Comparison of ENCODE assay signal across 10 cellular contexts in the genomic region with DNA sequence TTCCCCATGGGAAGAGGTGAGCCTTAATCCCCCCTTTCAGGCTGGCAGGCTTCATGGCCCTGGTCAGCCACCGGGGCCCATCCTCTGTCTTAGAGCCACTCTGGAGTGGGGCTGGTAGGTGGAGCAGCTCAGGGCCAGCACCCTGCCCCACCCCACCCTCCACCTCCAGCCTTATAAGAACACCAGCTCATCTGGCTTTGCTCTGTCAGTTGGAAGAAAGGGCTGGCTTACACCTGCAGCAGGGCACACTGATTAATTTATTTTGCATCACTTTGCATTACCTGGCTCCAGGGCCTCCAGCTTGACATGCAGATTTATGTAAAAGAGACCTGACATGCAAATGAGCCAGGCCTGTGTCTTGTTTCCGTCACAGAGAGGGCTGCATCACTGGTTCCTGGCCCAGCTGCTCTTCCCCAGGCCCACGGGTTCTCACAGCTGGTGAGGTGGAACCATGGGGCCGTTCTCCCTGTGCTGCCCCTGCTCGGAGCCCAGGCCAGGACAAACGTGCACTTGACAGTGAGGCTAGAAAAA. TPM values are rescaled to one million over a fixed set of nuclear protein-coding genes. Genes with fewer than 3 reads are reported as not detected.
A peak's percentile ranks its signal among the peaks of the same experiment; 100 is the strongest.
DNase-seq lines count a peak whose midpoint lies in the region; ATAC-seq and TF ChIP-seq lines count a peak whose summit lies in the region.
"Had no signal": no experiment of that assay in that cellular context is flagged by ENCODE, and none has a peak within 500 bp of the region (broad histone marks: within the 10 kb centered on the region; RNA-seq: fewer than 3 reads in every experiment).

No MANE protein-coding gene starts in this region.

- POLR2A ChIA-PET in HEK293 (lab: Yijun Ruan, JAX), result interaction anchor here (0.6 kb wide), 1 partner anchor 8 kb away, joined by 8 read pairs; no protein-coding TSS in a partner anchor
- POLR2A ChIA-PET in PC-3 (lab: Charles Lee; ENCODE audit: unreplicated experiment), result interaction anchor here (0.5 kb wide), 1 partner anchor 179 kb away, joined by 4 read pairs; no protein-coding TSS in a partner anchor

- no peak overlapping the region for H3K9ac ChIP-seq in PC-3 (ENCODE audit: low read length)

- no peaks in the 10 kb centered on the region for H3K36me3 ChIP-seq in HEK293 (ENCODE audit: control insufficient read depth in 2 of 2, insufficient read depth in 1 of 2, low read length in 2 of 2)
- no peaks in the 10 kb centered on the region for H3K36me3 ChIP-seq in PC-3 (ENCODE audit: low read depth, low read length)
- no peaks in the 10 kb centered on the region for H3K36me3 ChIP-seq in gastroesophageal sphincter
- no peaks in the 10 kb centered on the region for H3K36me3 ChIP-seq in gastrocnemius medialis

- H3K4me3 ChIP-seq in HEK293 (ENCODE audit: low read depth, low read length) (no peak overlapping the region), PC-3 (ENCODE audit: low read length) (no peak overlapping the region), gastroesophageal sphincter (no peak overlapping the region), gastrocnemius medialis (no peak overlapping the region)

- in situ Hi-C loops in gastrocnemius medialis (cut with MboI; ENCODE audit: low sequenced_read_pairs in 4 of 4), result loop anchor here in 1 of 4 donors (25.0 kb wide), 1 partner anchor 394 kb away; a partner anchor contains a TSS

- no peak overlapping the region for H2AFZ ChIP-seq in PC-3 (ENCODE audit: low read length)

- 0% methylated on average over 2 of the region's 6 CpGs; no CpG with 5 or more reads in 1 of the 2 donors for WGBS in gastroesophageal sphincter (ENCODE audit: low coverage in 1 of 2), 2 donors

- CTCF ChIA-PET in HEK293 (lab: Yijun Ruan, JAX) (interaction anchor here (0.7 to 0.9 kb wide), 2 partner anchors 195 kb away, joined by 4 to 6 read pairs; a partner anchor contains a TSS), PC-3 (lab: Charles Lee) (no interaction called here)

- no peaks in the 10 kb centered on the region for H3F3A ChIP-seq in PC-3 (ENCODE audit: low read length, unreplicated experiment)

- TF ChIP-seq CTCF in HEK293 (tag by site-specific recombination; IDR thresholded peaks at IDR 0.05), result no peak
- TF ChIP-seq CTCF in PC-3 (conservative IDR thresholded peaks at IDR 0.05; ENCODE audit: low read depth, low read length), result no peak
- TF ChIP-seq CTCF in gastroesophageal sphincter (IDR thresholded peaks at IDR 0.05), result no peak
- TF ChIP-seq CTCF in gastrocnemius medialis (IDR thresholded peaks at IDR 0.05 in 4 of 5, conservative IDR thresholded peaks at IDR 0.05 in 1 of 5), result no peak

- H3K27ac ChIP-seq in HEK293 (ENCODE audit: extremely low read depth, low read depth, low read length) (no peak overlapping the region), PC-3 (ENCODE audit: low read length) (no peak overlapping the region), gastroesophageal sphincter (peak overlapping the region in 3 of 4 donors; percentile 38 to 73 (median 67)), gastrocnemius medialis (peak overlapping the region; percentile 59 to 67 (median 62))

- H3K79me2 ChIP-seq in PC-3 (ENCODE audit: low read length), result no peaks in the 10 kb centered on the region

- TF ChIP-seq POLR2A in gastroesophageal sphincter (IDR thresholded peaks at IDR 0.05) (no peak), gastrocnemius medialis (IDR thresholded peaks at IDR 0.05) (no peak)

- H3K9me3 ChIP-seq in HEK293 (ENCODE audit: control insufficient read depth, insufficient read depth, low read depth, low read length) (no peaks in the 10 kb centered on the region), PC-3 (ENCODE audit: low read length) (no peaks in the 10 kb centered on the region), gastroesophageal sphincter (no peaks in the 10 kb centered on the region), gastrocnemius medialis (no peaks in the 10 kb centered on the region)

- no TSS peak for BruUV-seq in PC-3 (replicated peaks; lab: Mats Ljungman, UMichigan)

- no peaks in the 10 kb centered on the region for H3K9me2 ChIP-seq in PC-3 (replicated peaks; ENCODE audit: low read length)

- intact Hi-C loops in PC-3 (cut with micrococcal nuclease), result no loop called here
- intact Hi-C loops in gastrocnemius medialis (cut with DNase I; ENCODE audit: low total_unique reads), result no loop called here

- DNase-seq in PC-3, result no peak
- DNase-seq in gastrocnemius medialis, result no peak
- no peak for DNase-seq in NCI-H774 (lab: John Stamatoyannopoulos, UW)
- DNase-seq in NCI-H2227 (lab: John Stamatoyannopoulos, UW; ENCODE audit: unreplicated experiment), result no peak
- no peak for DNase-seq in HUDEP-2 (lab: John Stamatoyannopoulos, UW; ENCODE audit: unreplicated experiment in 76 of 76)
- DNase-seq: islet precursor cell, NCI-H1694 had no signal

- no peaks in the 10 kb centered on the region for H3K4me1 ChIP-seq in HEK293 (ENCODE audit: control insufficient read depth, insufficient read depth, low read length)
- H3K4me1 ChIP-seq in PC-3 (ENCODE audit: insufficient read depth, low read length), result no peaks in the 10 kb centered on the region
- H3K4me1 ChIP-seq in gastroesophageal sphincter, result peaks cover 0 to 42% (median 0%) of the 10 kb centered on the region in 3 donors
- H3K4me1 ChIP-seq in gastrocnemius medialis, result peaks cover 11 to 15% of the 10 kb centered on the region in 2 donors

- H3K4me2 ChIP-seq in PC-3 (ENCODE audit: low read length), result no peak overlapping the region

- H3K27me3 ChIP-seq in PC-3 (ENCODE audit: low read length), result no peaks in the 10 kb centered on the region
- no peaks in the 10 kb centered on the region for H3K27me3 ChIP-seq in gastroesophageal sphincter
- H3K27me3 ChIP-seq in gastrocnemius medialis, result no peaks in the 10 kb centered on the region

- no peaks in the 10 kb centered on the region for H4K20me1 ChIP-seq in PC-3 (ENCODE audit: low read length)

- ATAC-seq in PC-3 (peak; percentile 45), gastroesophageal sphincter (no peak), gastrocnemius medialis (no peak), HG03457 (IDR thresholded peaks at IDR 0.05; ENCODE audit: unreplicated experiment) (no peak)

- TF ChIP-seq EP300 in gastroesophageal sphincter (IDR thresholded peaks at IDR 0.05), result no peak

TF ChIP-seq in HEK293, 187 proteins besides CTCF, POLR2A, EP300 and RAD21:
- peak; percentile 29 for TF ChIP-seq ZIC2 (tag by site-specific recombination; IDR thresholded peaks at IDR 0.05)
- TF ChIP-seq ZNF175 (tag by site-specific recombination; IDR thresholded peaks at IDR 0.05), result no peak

RNA-seq across cellular contexts. Expression of a gene that starts 44.4 kb away (rescaled TPM):
- total RNA-seq in PC-3 (2014; rRNA removed), result 43.6 and 57.4 TPM in 2 replicates
- total RNA-seq in gastroesophageal sphincter, result 10 to 100 TPM; 36.9 to 47.8 (median 41.9) TPM
- total RNA-seq in gastrocnemius medialis, result 10 to 100 TPM in 3 of 4 donors, 1 to 10 TPM in 1; 9.5 to 19.9 (median 14.8) TPM

RNA-seq across cellular contexts. Expression of a gene that starts 55.8 kb away (rescaled TPM):
- total RNA-seq in PC-3 (2014; rRNA removed), result 36.2 and 38.0 TPM in 2 replicates
- total RNA-seq in gastroesophageal sphincter, result 10 to 100 TPM; 27.1 to 72.5 (median 40.8) TPM
- total RNA-seq in gastrocnemius medialis, result 10 to 100 TPM; 37.2 to 64.1 (median 51.2) TPM

Comparison
In these comparisons a context has a peak if more than half of its experiments do, and no peak if none do; other contexts are left out.
1. H3K27ac ChIP-seq: peak in gastroesophageal sphincter (3 of 4) and gastrocnemius medialis (4 of 4); none in HEK293 (single experiment) and PC-3 (single experiment).